Comparison of ENCODE assay signal across 8 cellular contexts in genomic region chr15:73965094-73965729, GRCh38. TPM values are rescaled to one million over a fixed set of nuclear protein-coding genes. Genes with fewer than 3 reads are reported as not detected.
DNase-seq lines count a peak whose midpoint lies in the region; ATAC-seq and TF ChIP-seq lines count a peak whose summit lies in the region.

No MANE protein-coding gene starts in this region.

- peak overlapping the region; percentile 89 for H2AFZ ChIP-seq in HCT116 (ENCODE audit: low read depth, low read length, poor library complexity, severe bottlenecking)

- H3K4me2 ChIP-seq in HCT116 (ENCODE audit: low read length), result peak overlapping the region; percentile 82

- H3K36me3 ChIP-seq in CD8-positive, alpha-beta memory T cell (ENCODE audit: insufficient read depth, low read length), result no peaks in the 10 kb centered on the region
- H3K36me3 ChIP-seq in HCT116 (ENCODE audit: control insufficient read depth in 1 of 2, insufficient read depth in 2 of 2, low read length in 2 of 2) (no peaks in the 10 kb centered on the region), iPS-18a (ENCODE audit: control insufficient read depth, low read depth, low read length) (no peaks in the 10 kb centered on the region)

- peak overlapping the region in 7 of 8 donors; percentile 2 to 84 (median 36) for H3K27ac Mint-ChIP-seq in CD8-positive, alpha-beta memory T cell
- H3K27ac Mint-ChIP-seq in T-helper 1 cell treated with Interleukin-12 subunit alpha and Interleukin-12 subunit beta and Interleukin-4 antibody, amounts not matched to agents 30 μg/mL and 1 μg/mL, for 36 hours, result peak overlapping the region; percentile 74

- H3K79me2 ChIP-seq in HCT116 (ENCODE audit: insufficient read depth, low read length), result no peaks in the 10 kb centered on the region

- no peak for TF ChIP-seq RAD21 in HCT116 (IDR thresholded peaks at IDR 0.05; ENCODE audit: low read depth)

- peak overlapping the region; percentile 30 to 93 (median 81) for H3K4me3 Mint-ChIP-seq in CD8-positive, alpha-beta memory T cell
- peak overlapping the region; percentile 47 for H3K4me3 Mint-ChIP-seq in T-helper 1 cell treated with Interleukin-12 subunit alpha and Interleukin-12 subunit beta and Interleukin-4 antibody, amounts not matched to agents 30 μg/mL and 1 μg/mL, for 36 hours

- CTCF ChIA-PET in CD8-positive, alpha-beta memory T cell (lab: Charles Lee), result interaction anchor here (1.0 to 9.0 kb wide), 9 partner anchors 8 to 91 kb away, joined by 3 to 71 read pairs (median 4); no protein-coding TSS in a partner anchor
- CTCF ChIA-PET in HCT116 (lab: Charles Lee), result interaction anchor here (0.6 to 4.1 kb wide), 6 partner anchors 9 to 91 kb away, joined by 3 to 23 read pairs (median 4); no protein-coding TSS in a partner anchor

- peaks cover 28% of the 10 kb centered on the region for H3K4me1 ChIP-seq in CD8-positive, alpha-beta memory T cell (ENCODE audit: insufficient read depth, low read length)
- peaks cover 8 to 11% of the 10 kb centered on the region in 2 experiments; a peak in 3 of 4 replicates for H3K4me1 ChIP-seq in HCT116 (ENCODE audit: control insufficient read depth in 1 of 2, insufficient read depth in 2 of 2, low read length in 2 of 2)
- peaks cover 16% of the 10 kb centered on the region for H3K4me1 ChIP-seq in iPS-18a (ENCODE audit: control insufficient read depth, low read depth, low read length)

- no TSS peak for BruUV-seq in HCT116 (replicated peaks; lab: Mats Ljungman, UMichigan)

- H3K9me2 ChIP-seq in HCT116 (ENCODE audit: insufficient read depth), result no peaks in the 10 kb centered on the region

- POLR2A ChIA-PET in CD8-positive, alpha-beta memory T cell (lab: Charles Lee), result interaction anchor here (0.8 to 0.9 kb wide), 3 partner anchors 14 to 38 kb away, joined by 3 to 5 read pairs (median 4); no protein-coding TSS in a partner anchor
- POLR2A ChIA-PET in HCT116 (lab: Charles Lee), result no interaction called here

- peak in 1 of 5 donors; percentile 42 for DNase-seq in CD8-positive, alpha-beta memory T cell
- no peak for DNase-seq in HCT116 (ENCODE audit: low read depth, low spot score)
- DNase-seq in stimulated activated CD8-positive, alpha-beta memory T cell treated with anti-CD3 and anti-CD28 coated beads, Interleukin-4, amount 100 ng/mL, for 48 hours, result peak; percentile 79
- DNase-seq in GM19240 (ENCODE audit: insufficient read length, low spot score), result no peak
- DNase-seq in RPMI8226, result no peak
- no peak for DNase-seq in mucosa of gallbladder (ENCODE audit: low spot score)

- H3K27ac ChIP-seq in CD8-positive, alpha-beta memory T cell (ENCODE audit: low read depth, low read length), result no peak overlapping the region
- H3K27ac ChIP-seq in HCT116 (ENCODE audit: low read depth, low read length) (no peak overlapping the region; the same call in 1 of the 2 replicates), iPS-18a (ENCODE audit: low read length) (no peak overlapping the region)

- RAD21 ChIA-PET in HCT116 (lab: Charles Lee; ENCODE audit: low non-redundant PET in 1 of 2, low total read pairs in 2 of 2, uncharacterized antibody in 2 of 2, unreplicated experiment in 2 of 2), result interaction anchor here (0.6 to 0.7 kb wide), 2 partner anchors 14 to 66 kb away, joined by 3 read pairs; no protein-coding TSS in a partner anchor

- H4K20me1 ChIP-seq in HCT116 (ENCODE audit: insufficient read depth), result no peaks in the 10 kb centered on the region

- H3K9me3 Mint-ChIP-seq in CD8-positive, alpha-beta memory T cell, result no peaks in the 10 kb centered on the region
- no peaks in the 10 kb centered on the region for H3K9me3 Mint-ChIP-seq in T-helper 1 cell treated with Interleukin-12 subunit alpha and Interleukin-12 subunit beta and Interleukin-4 antibody, amounts not matched to agents 30 μg/mL and 1 μg/mL, for 36 hours

- H3K27me3 ChIP-seq in CD8-positive, alpha-beta memory T cell (ENCODE audit: insufficient read depth, low read length, poor library complexity, severe bottlenecking), result no peaks in the 10 kb centered on the region
- H3K27me3 ChIP-seq in HCT116 (ENCODE audit: insufficient read depth, low read length) (no peaks in the 10 kb centered on the region), iPS-18a (ENCODE audit: control insufficient read depth, insufficient read depth, low read length) (no peaks in the 10 kb centered on the region)

- H3K9ac ChIP-seq in HCT116 (ENCODE audit: low read length) (no peak overlapping the region), iPS-18a (ENCODE audit: low read length) (peak overlapping the region; percentile 24)

- ATAC-seq in HCT116, result peak; percentile 70

- H3K27me3 Mint-ChIP-seq in CD8-positive, alpha-beta memory T cell, result peaks cover 0 to 1% of the 10 kb centered on the region in 2 donors
- peaks cover 8% of the 10 kb centered on the region for H3K27me3 Mint-ChIP-seq in T-helper 1 cell treated with Interleukin-12 subunit alpha and Interleukin-12 subunit beta and Interleukin-4 antibody, amounts not matched to agents 30 μg/mL and 1 μg/mL, for 36 hours (ENCODE audit: low read depth)

- H3K9me3 ChIP-seq in CD8-positive, alpha-beta memory T cell (ENCODE audit: low read length), result no peaks in the 10 kb centered on the region
- H3K9me3 ChIP-seq in HCT116 (ENCODE audit: control insufficient read depth in 1 of 2, insufficient read depth in 1 of 2, low read depth in 1 of 2, low read length in 2 of 2) (no peaks in the 10 kb centered on the region), iPS-18a (ENCODE audit: control insufficient read depth, low read depth, low read length) (no peaks in the 10 kb centered on the region)

- peaks cover 23 to 29% (median 27%) of the 10 kb centered on the region in 3 donors for H3K4me1 Mint-ChIP-seq in CD8-positive, alpha-beta memory T cell
- peaks cover 32% of the 10 kb centered on the region for H3K4me1 Mint-ChIP-seq in T-helper 1 cell treated with Interleukin-12 subunit alpha and Interleukin-12 subunit beta and Interleukin-4 antibody, amounts not matched to agents 30 μg/mL and 1 μg/mL, for 36 hours (ENCODE audit: low read depth)

- H3K36me3 Mint-ChIP-seq in CD8-positive, alpha-beta memory T cell, result no peaks in the 10 kb centered on the region
- H3K36me3 Mint-ChIP-seq in T-helper 1 cell treated with Interleukin-12 subunit alpha and Interleukin-12 subunit beta and Interleukin-4 antibody, amounts not matched to agents 30 μg/mL and 1 μg/mL, for 36 hours (ENCODE audit: low read depth), result no peaks in the 10 kb centered on the region

- intact Hi-C loops in HCT116 (cut with micrococcal nuclease), result no loop called here

- H3K4me3 ChIP-seq in CD8-positive, alpha-beta memory T cell (ENCODE audit: low read length), result peak overlapping the region; percentile 72
- peak overlapping the region; percentile 30 to 43 for H3K4me3 ChIP-seq in HCT116 (replicated peaks in 1 of 2; ENCODE audit: low read depth in 1 of 2, low read length in 2 of 2)
- peak overlapping the region; percentile 14 for H3K4me3 ChIP-seq in iPS-18a (ENCODE audit: low read length)

- TF ChIP-seq CTCF in HCT116 (IDR thresholded peaks at IDR 0.05 in 2 of 3, conservative IDR thresholded peaks at IDR 0.05 in 1 of 3; ENCODE audit: borderline replicate concordance in 1 of 3, insufficient read depth in 1 of 3, low read depth in 2 of 3, low read length in 2 of 3), result 0 out of 6 replicates have a peak, but pooled peaks of 1 of the 3 experiments have one; percentile 6

- no peak for TF ChIP-seq POLR2A in HCT116 (IDR thresholded peaks at IDR 0.05; ENCODE audit: borderline replicate concordance, extremely low read depth, insufficient read depth, insufficient read length)

TF ChIP-seq in HCT116, 20 proteins besides CTCF, POLR2A, EP300 and RAD21:
- TF ChIP-seq TCF7L2 (IDR thresholded peaks at IDR 0.05; ENCODE audit: borderline replicate concordance, extremely low read depth, insufficient read depth, insufficient read length) (peak; percentile 66), ATF3 (IDR thresholded peaks at IDR 0.05) (no peak)

RNA-seq across cellular contexts. Expression of gene STOML1, which starts 26.9 kb away (rescaled TPM):
- 10 to 100 TPM; 13.2 to 13.3 TPM for total RNA-seq in CD8-positive, alpha-beta memory T cell
- 8.6 TPM for polyA plus RNA-seq in CD8-positive, alpha-beta memory T cell
- total RNA-seq in HCT116 (2021; ENCODE audit: unreplicated experiment) (5.0 TPM), mucosa of gallbladder (20.3 TPM)
- polyA plus RNA-seq in HCT116 (2012), result 3.0 and 4.0 TPM in 2 replicates

RNA-seq across cellular contexts. Expression of gene PML, which starts 29.3 kb away (rescaled TPM):
- 10 to 100 TPM; 35.5 to 37.4 TPM for total RNA-seq in CD8-positive, alpha-beta memory T cell
- 32.3 TPM for polyA plus RNA-seq in CD8-positive, alpha-beta memory T cell
- total RNA-seq in HCT116 (2021; ENCODE audit: unreplicated experiment) (28.1 TPM), mucosa of gallbladder (59.6 TPM)
- polyA plus RNA-seq in HCT116 (2012), result 23.1 and 29.6 TPM in 2 replicates

RNA-seq across cellular contexts. Expression of gene LOXL1, which starts 39.0 kb away (rescaled TPM):
- 1 to 10 TPM; 1.3 to 1.5 TPM for total RNA-seq in CD8-positive, alpha-beta memory T cell
- 3.1 TPM for polyA plus RNA-seq in CD8-positive, alpha-beta memory T cell
- 14.9 TPM for total RNA-seq in HCT116 (2021; ENCODE audit: unreplicated experiment)
- 18.6 and 21.7 TPM in 2 replicates for polyA plus RNA-seq in HCT116 (2012)
- 20.2 TPM for total RNA-seq in mucosa of gallbladder

Comparison
In these comparisons a context has a peak if more than half of its experiments do, and no peak if none do; other contexts are left out.
1. H3K4me3 ChIP-seq: peak in every context shown above with its lines; median percentile 72 in CD8-positive, alpha-beta memory T cell; 36 in HCT116; 14 in iPS-18a.